ENCODE assay signal across 1 cellular context in genomic region chr1:231841616-231842344, GRCh38.
A peak's percentile ranks its signal among the peaks of the same experiment; 100 is the strongest.
TF ChIP-seq lines count a peak whose summit lies in the region.

No MANE protein-coding gene starts in this region.

TF ChIP-seq in HepG2, 621 proteins besides CTCF, POLR2A, EP300 and RAD21 (continued from another document and continues in another):
- TF ChIP-seq, protein P1, sequence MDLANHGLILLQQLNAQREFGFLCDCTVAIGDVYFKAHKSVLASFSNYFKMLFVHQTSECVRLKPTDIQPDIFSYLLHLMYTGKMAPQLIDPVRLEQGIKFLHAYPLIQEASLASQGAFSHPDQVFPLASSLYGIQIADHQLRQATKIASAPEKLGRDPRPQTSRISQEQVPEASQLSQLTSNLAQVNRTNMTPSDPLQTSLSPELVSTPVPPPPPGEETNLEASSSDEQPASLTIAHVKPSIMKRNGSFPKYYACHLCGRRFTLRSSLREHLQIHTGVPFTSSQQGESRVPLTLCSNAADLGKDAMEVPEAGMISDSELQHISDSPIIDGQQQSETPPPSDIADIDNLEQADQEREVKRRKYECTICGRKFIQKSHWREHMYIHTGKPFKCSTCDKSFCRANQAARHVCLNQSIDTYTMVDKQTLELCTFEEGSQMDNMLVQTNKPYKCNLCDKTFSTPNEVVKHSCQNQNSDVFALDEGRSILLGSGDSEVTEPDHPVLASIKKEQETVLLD (CRISPR knock-in tag; IDR thresholded peaks at IDR 0.05; ENCODE audit: low read depth): no peak
- TF ChIP-seq MTA3 (CRISPR knock-in tag; IDR thresholded peaks at IDR 0.05) (no peak), ZNF772 (CRISPR knock-in tag; IDR thresholded peaks at IDR 0.05) (no peak), PBX2 (CRISPR knock-in tag; IDR thresholded peaks at IDR 0.05) (no peak), ZNF280D (CRISPR knock-in tag; IDR thresholded peaks at IDR 0.05) (no peak), ZNF260 (CRISPR knock-in tag; IDR thresholded peaks at IDR 0.05; ENCODE audit: borderline replicate concordance, low read depth) (no peak), MLXIP (CRISPR knock-in tag; IDR thresholded peaks at IDR 0.05; ENCODE audit: borderline replicate concordance) (no peak), IKZF1 (IDR thresholded peaks at IDR 0.05) (no peak), U2AF1 (optimal IDR thresholded peaks at IDR 0.05; ENCODE audit: low read depth, low read length) (no peak), RCOR2 (CRISPR knock-in tag; IDR thresholded peaks at IDR 0.05) (peak; percentile 80), ZNF713 (CRISPR knock-in tag; IDR thresholded peaks at IDR 0.05) (no peak), RFX5 (IDR thresholded peaks at IDR 0.05; ENCODE audit: low read depth, low read length) (no peak), PAX8 (CRISPR knock-in tag; IDR thresholded peaks at IDR 0.05; ENCODE audit: borderline replicate concordance) (no peak), ZNF335 (CRISPR knock-in tag; IDR thresholded peaks at IDR 0.05) (no peak), ZNF333 (CRISPR knock-in tag; IDR thresholded peaks at IDR 0.05; ENCODE audit: borderline replicate concordance) (no peak), ZNF235 (CRISPR knock-in tag; IDR thresholded peaks at IDR 0.05; ENCODE audit: borderline replicate concordance) (no peak), ZNF660 (CRISPR knock-in tag; IDR thresholded peaks at IDR 0.05; ENCODE audit: borderline replicate concordance, low read depth) (no peak), ZNF577 (CRISPR knock-in tag; IDR thresholded peaks at IDR 0.05; ENCODE audit: borderline replicate concordance, low read depth) (no peak), ZNF616 (CRISPR knock-in tag; IDR thresholded peaks at IDR 0.05; ENCODE audit: low read depth) (no peak), NCOA5 (CRISPR knock-in tag; IDR thresholded peaks at IDR 0.05) (no peak), NPAS2 (CRISPR knock-in tag; IDR thresholded peaks at IDR 0.05; ENCODE audit: borderline replicate concordance) (no peak), SSRP1 (CRISPR knock-in tag; IDR thresholded peaks at IDR 0.05) (no peak), FOXO4 (CRISPR knock-in tag; conservative IDR thresholded peaks at IDR 0.05) (no peak), ZNF512 (CRISPR knock-in tag; IDR thresholded peaks at IDR 0.05) (no peak), ZNF329 (CRISPR knock-in tag; IDR thresholded peaks at IDR 0.05; ENCODE audit: low read depth) (no peak), ZNF24 (IDR thresholded peaks at IDR 0.05) (no peak), MED13 (CRISPR knock-in tag; IDR thresholded peaks at IDR 0.05) (no peak), NFE2 (CRISPR knock-in tag; IDR thresholded peaks at IDR 0.05) (no peak), ZNF678 (CRISPR knock-in tag; IDR thresholded peaks at IDR 0.05) (no peak), E2F2 (CRISPR knock-in tag; IDR thresholded peaks at IDR 0.05; ENCODE audit: borderline replicate concordance) (no peak), ZNF567 (CRISPR knock-in tag; IDR thresholded peaks at IDR 0.05; ENCODE audit: borderline replicate concordance) (no peak)
- TF ChIP-seq, protein P2, sequence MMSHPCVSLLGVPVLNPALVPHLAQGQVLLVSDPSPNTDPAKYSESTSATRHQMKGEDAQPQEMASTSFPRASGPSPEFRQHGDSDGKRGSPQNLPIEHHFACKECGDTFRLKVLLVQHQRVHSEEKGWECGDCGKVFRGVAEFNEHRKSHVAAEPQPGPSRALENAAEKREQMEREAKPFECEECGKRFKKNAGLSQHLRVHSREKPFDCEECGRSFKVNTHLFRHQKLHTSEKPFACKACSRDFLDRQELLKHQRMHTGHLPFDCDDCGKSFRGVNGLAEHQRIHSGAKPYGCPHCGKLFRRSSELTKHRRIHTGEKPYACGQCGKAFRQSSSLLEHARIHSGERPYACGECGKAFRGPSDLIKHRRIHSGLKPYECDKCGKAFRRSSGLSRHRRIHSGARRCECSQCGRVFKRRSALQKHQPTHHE (CRISPR knock-in tag; IDR thresholded peaks at IDR 0.05; ENCODE audit: borderline replicate concordance): no peak
- TF ChIP-seq, protein P3, sequence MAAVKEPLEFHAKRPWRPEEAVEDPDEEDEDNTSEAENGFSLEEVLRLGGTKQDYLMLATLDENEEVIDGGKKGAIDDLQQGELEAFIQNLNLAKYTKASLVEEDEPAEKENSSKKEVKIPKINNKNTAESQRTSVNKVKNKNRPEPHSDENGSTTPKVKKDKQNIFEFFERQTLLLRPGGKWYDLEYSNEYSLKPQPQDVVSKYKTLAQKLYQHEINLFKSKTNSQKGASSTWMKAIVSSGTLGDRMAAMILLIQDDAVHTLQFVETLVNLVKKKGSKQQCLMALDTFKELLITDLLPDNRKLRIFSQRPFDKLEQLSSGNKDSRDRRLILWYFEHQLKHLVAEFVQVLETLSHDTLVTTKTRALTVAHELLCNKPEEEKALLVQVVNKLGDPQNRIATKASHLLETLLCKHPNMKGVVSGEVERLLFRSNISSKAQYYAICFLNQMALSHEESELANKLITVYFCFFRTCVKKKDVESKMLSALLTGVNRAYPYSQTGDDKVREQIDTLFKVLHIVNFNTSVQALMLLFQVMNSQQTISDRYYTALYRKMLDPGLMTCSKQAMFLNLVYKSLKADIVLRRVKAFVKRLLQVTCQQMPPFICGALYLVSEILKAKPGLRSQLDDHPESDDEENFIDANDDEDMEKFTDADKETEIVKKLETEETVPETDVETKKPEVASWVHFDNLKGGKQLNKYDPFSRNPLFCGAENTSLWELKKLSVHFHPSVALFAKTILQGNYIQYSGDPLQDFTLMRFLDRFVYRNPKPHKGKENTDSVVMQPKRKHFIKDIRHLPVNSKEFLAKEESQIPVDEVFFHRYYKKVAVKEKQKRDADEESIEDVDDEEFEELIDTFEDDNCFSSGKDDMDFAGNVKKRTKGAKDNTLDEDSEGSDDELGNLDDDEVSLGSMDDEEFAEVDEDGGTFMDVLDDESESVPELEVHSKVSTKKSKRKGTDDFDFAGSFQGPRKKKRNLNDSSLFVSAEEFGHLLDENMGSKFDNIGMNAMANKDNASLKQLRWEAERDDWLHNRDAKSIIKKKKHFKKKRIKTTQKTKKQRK (IDR thresholded peaks at IDR 0.05; ENCODE audit: low read length): no peak
- TF ChIP-seq, protein P4, sequence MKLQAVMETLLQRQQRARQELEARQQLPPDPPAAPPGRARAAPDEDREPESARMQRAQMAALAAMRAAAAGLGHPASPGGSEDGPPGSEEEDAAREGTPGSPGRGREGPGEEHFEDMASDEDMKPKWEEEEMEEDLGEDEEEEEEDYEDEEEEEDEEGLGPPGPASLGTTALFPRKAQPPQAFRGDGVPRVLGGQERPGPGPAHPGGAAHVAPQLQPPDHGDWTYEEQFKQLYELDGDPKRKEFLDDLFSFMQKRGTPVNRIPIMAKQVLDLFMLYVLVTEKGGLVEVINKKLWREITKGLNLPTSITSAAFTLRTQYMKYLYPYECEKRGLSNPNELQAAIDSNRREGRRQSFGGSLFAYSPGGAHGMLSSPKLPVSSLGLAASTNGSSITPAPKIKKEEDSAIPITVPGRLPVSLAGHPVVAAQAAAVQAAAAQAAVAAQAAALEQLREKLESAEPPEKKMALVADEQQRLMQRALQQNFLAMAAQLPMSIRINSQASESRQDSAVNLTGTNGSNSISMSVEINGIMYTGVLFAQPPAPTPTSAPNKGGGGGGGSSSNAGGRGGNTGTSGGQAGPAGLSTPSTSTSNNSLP (IDR thresholded peaks at IDR 0.05; ENCODE audit: low read depth, low read length): peak; percentile 70
